In the genomic region with DNA sequence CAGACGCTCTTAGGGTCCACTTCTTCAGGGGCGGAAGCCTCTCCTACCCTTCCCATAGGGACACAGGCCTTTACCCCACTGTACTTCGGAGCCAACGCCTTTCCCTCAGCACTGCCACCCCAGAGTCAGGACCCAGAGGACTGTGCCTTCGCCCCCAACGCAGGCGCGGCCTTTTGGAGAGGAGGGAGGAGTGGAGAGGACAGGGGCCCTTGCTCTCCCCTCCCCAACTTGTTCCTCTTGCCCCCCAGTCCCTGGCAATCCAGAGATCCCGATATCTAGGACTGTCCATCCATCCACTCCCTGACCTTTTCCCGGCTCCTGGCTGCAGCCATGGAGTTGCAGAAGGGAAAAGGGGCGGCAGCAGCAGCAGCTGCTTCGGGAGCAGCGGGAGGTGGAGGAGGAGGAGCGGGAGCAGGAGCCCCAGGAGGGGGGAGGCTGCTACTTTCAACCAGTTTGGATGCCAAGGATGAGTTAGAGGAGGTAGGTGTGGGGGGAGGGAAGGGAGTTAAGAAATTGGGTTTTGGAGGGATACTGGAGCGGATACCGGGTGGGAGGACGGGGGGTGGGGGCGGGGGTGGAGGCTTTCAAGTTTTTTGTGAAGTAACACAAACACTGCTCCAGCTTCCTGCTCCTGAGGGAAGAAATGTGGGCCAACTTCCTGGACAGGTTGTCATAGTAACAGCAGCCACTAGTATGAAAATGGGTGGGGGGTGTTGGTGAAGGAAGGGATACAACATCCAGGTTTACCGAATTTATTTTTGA, we compare ENCODE assay signal across 1 cellular context.
TF ChIP-seq lines count a peak whose summit lies in the region.

No MANE protein-coding gene starts in this region.

TF ChIP-seq in K562, 482 proteins besides CTCF, POLR2A, EP300 and RAD21 (continued from another document):
- peak; percentile 34; the same call in 1 of the 2 replicates for TF ChIP-seq ARID4B (CRISPR knock-in tag; IDR thresholded peaks at IDR 0.05)
- TF ChIP-seq NFRKB (IDR thresholded peaks at IDR 0.05; ENCODE audit: low read depth), result 0 out of 2 replicates have a peak, but pooled peaks have one; percentile 29
- 0 out of 2 replicates have a peak, but pooled peaks have one; percentile 26 for TF ChIP-seq SMARCA4 (IDR thresholded peaks at IDR 0.05)
- TF ChIP-seq, protein P1, sequence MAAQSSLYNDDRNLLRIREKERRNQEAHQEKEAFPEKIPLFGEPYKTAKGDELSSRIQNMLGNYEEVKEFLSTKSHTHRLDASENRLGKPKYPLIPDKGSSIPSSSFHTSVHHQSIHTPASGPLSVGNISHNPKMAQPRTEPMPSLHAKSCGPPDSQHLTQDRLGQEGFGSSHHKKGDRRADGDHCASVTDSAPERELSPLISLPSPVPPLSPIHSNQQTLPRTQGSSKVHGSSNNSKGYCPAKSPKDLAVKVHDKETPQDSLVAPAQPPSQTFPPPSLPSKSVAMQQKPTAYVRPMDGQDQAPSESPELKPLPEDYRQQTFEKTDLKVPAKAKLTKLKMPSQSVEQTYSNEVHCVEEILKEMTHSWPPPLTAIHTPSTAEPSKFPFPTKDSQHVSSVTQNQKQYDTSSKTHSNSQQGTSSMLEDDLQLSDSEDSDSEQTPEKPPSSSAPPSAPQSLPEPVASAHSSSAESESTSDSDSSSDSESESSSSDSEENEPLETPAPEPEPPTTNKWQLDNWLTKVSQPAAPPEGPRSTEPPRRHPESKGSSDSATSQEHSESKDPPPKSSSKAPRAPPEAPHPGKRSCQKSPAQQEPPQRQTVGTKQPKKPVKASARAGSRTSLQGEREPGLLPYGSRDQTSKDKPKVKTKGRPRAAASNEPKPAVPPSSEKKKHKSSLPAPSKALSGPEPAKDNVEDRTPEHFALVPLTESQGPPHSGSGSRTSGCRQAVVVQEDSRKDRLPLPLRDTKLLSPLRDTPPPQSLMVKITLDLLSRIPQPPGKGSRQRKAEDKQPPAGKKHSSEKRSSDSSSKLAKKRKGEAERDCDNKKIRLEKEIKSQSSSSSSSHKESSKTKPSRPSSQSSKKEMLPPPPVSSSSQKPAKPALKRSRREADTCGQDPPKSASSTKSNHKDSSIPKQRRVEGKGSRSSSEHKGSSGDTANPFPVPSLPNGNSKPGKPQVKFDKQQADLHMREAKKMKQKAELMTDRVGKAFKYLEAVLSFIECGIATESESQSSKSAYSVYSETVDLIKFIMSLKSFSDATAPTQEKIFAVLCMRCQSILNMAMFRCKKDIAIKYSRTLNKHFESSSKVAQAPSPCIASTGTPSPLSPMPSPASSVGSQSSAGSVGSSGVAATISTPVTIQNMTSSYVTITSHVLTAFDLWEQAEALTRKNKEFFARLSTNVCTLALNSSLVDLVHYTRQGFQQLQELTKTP (IDR thresholded peaks at IDR 0.05; ENCODE audit: low read depth in 1 of 2, partially characterized antibody in 2 of 2), result peak in 1 of 2 experiments; percentile 34
- TF ChIP-seq CGGBP1 (CRISPR knock-in tag; IDR thresholded peaks at IDR 0.05), result peak; percentile 35; the same call in 1 of the 2 replicates
- no peak for TF ChIP-seq NCOA2 (IDR thresholded peaks at IDR 0.05; ENCODE audit: partially characterized antibody in 2 of 2)
- TF ChIP-seq BRD4 (IDR thresholded peaks at IDR 0.05), result peak; percentile 21; the same call in 1 of the 2 replicates
- 0 out of 2 replicates have a peak, but pooled peaks have one; percentile 2 for TF ChIP-seq ZNF41 (CRISPR knock-in tag; conservative IDR thresholded peaks at IDR 0.05)
- 0 out of 2 replicates have a peak, but pooled peaks have one; percentile 12 for TF ChIP-seq HDAC2 (IDR thresholded peaks at IDR 0.05)
- no peak for TF ChIP-seq BCL6 (CRISPR knock-in tag; IDR thresholded peaks at IDR 0.05)
- peak; percentile 90 for TF ChIP-seq ZNF263 (CRISPR knock-in tag; IDR thresholded peaks at IDR 0.05; ENCODE audit: borderline replicate concordance)
- 0 out of 2 replicates have a peak, but pooled peaks have one; percentile 47 for TF ChIP-seq ZNF830 (CRISPR knock-in tag; IDR thresholded peaks at IDR 0.05)
- 0 out of 2 replicates have a peak, but pooled peaks have one; percentile 35 for TF ChIP-seq LCOR (CRISPR knock-in tag; IDR thresholded peaks at IDR 0.05)
- TF ChIP-seq MAZ (CRISPR knock-in tag; conservative IDR thresholded peaks at IDR 0.05 in 1 of 2, IDR thresholded peaks at IDR 0.05 in 1 of 2), result 0 out of 4 replicates have a peak, but pooled peaks of 1 of the 2 experiments have one; percentile 7
- TF ChIP-seq SIN3A (IDR thresholded peaks at IDR 0.05; ENCODE audit: borderline replicate concordance in 2 of 2, control insufficient read depth in 1 of 2, low read depth in 2 of 2, low read length in 2 of 2), result 0 out of 4 replicates have a peak, but pooled peaks of 1 of the 2 experiments have one; percentile 17
- TF ChIP-seq GATAD2A (IDR thresholded peaks at IDR 0.05), result no peak
- TF ChIP-seq NRF1 (conservative IDR thresholded peaks at IDR 0.05 in 1 of 2, IDR thresholded peaks at IDR 0.05 in 1 of 2), result peak; percentile 31 to 52
- no peak for TF ChIP-seq SRSF7 (optimal IDR thresholded peaks at IDR 0.05; ENCODE audit: low read depth, low read length)
- TF ChIP-seq RFX1 (IDR thresholded peaks at IDR 0.05), result peak; percentile 89
- TF ChIP-seq, protein P2, sequence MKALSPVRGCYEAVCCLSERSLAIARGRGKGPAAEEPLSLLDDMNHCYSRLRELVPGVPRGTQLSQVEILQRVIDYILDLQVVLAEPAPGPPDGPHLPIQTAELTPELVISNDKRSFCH (CRISPR knock-in tag; IDR thresholded peaks at IDR 0.05), result no peak
- TF ChIP-seq, protein P2 (tag; IDR thresholded peaks at IDR 0.05), result peak; percentile 33; the same call in 1 of the 2 replicates
- 0 out of 2 replicates have a peak, but pooled peaks have one; percentile 37 for TF ChIP-seq SMARCE1 (IDR thresholded peaks at IDR 0.05)
